26 cellular contexts compared by ENCODE assay signal in genomic region chr19:44985445-44985844, GRCh38. TPM values are rescaled to one million over a fixed set of nuclear protein-coding genes. Genes with fewer than 3 reads are reported as not detected.
DNase-seq lines count a peak whose midpoint lies in the region; ATAC-seq, FAIRE-seq and TF ChIP-seq lines count a peak whose summit lies in the region.
"Had no signal": no experiment of that assay in that cellular context is flagged by ENCODE, and none has a peak within 500 bp of the region (broad histone marks: within the 10 kb centered on the region; RNA-seq: fewer than 3 reads in every experiment).

No MANE protein-coding gene starts in this region.

- no peak overlapping the region for H3K4me3 Mint-ChIP-seq in T-helper 17 cell
- H3K4me3 Mint-ChIP-seq: HFFc6, IgD-negative memory B cell had no signal

- TF ChIP-seq CTCF in GM12878 (IDR thresholded peaks at IDR 0.05 in 2 of 3, conservative IDR thresholded peaks at IDR 0.05 in 1 of 3; ENCODE audit: control insufficient read depth in 2 of 3, extremely low read depth in 1 of 3, insufficient read depth in 1 of 3, low read depth in 3 of 3, low read length in 3 of 3) (no peak), osteoblast (IDR thresholded peaks at IDR 0.05; ENCODE audit: extremely low read depth, low read depth, low read length) (no peak), esophagus squamous epithelium (IDR thresholded peaks at IDR 0.05) (no peak)

- POLR2A ChIA-PET in GM12878 (lab: Charles Lee), result no interaction called here

- in situ Hi-C loops in GM12878 (cut with MboI), result no loop called here

- H3K9me3 ChIP-seq in T-helper 17 cell (ENCODE audit: control insufficient read depth, low read length, poor library complexity, severe bottlenecking) (no peaks in the 10 kb centered on the region), GM12878 (replicated peaks; ENCODE audit: control insufficient read depth, insufficient read depth, low read length) (no peaks in the 10 kb centered on the region), osteoblast (ENCODE audit: low read depth, low read length) (no peaks in the 10 kb centered on the region), esophagus squamous epithelium (no peaks in the 10 kb centered on the region)
- H3K9me3 ChIP-seq: BE2C had no signal

- intact Hi-C loops in GM12878 (cut with micrococcal nuclease; ENCODE audit: unreplicated experiment), result no loop called here
- intact Hi-C loops in esophagus squamous epithelium (cut with DNase I), result no loop called here

- WGBS in GM12878 (ENCODE audit: insufficient coverage, insufficient replicate concordance, low lambda C conversion rate, missing lambda C conversion rate), result 96% methylated on average over 4 of the region's 4 CpGs
- 69 to 100% methylated on average over 1 to 2 of the region's 4 CpGs for WGBS in esophagus squamous epithelium, 2 donors

- H3K27ac ChIP-seq in GM12878 (ENCODE audit: control insufficient read depth, insufficient read depth) (no peak overlapping the region), osteoblast (ENCODE audit: low read depth, low read length) (no peak overlapping the region), esophagus squamous epithelium (no peak overlapping the region)

- FAIRE-seq in GM12878 (lab: Jason Lieb, UNC), result no peak
- FAIRE-seq: A204.1, GM12891, HepG2 had no signal

- TF ChIP-seq RAD21 in GM12878 (IDR thresholded peaks at IDR 0.05; ENCODE audit: insufficient read depth, low read depth, low read length), result no peak

- peaks cover 2% of the 10 kb centered on the region for H3K4me1 Mint-ChIP-seq in T-helper 17 cell
- H3K4me1 Mint-ChIP-seq: CD8-positive, alpha-beta memory T cell had no signal

- 0 out of 2 replicates have a peak, but pooled peaks have one; percentile 12 for TF ChIP-seq POLR2A in GM12878 (IDR thresholded peaks at IDR 0.05; ENCODE audit: low read depth, low read length)
- no peak for TF ChIP-seq POLR2A in esophagus squamous epithelium (IDR thresholded peaks at IDR 0.05)

- H4K20me1 ChIP-seq in GM12878 (ENCODE audit: control insufficient read depth, insufficient read depth) (no peaks in the 10 kb centered on the region), osteoblast (ENCODE audit: insufficient read depth, low read length) (peaks cover 7% of the 10 kb centered on the region)

- BruUV-seq in GM12878 (replicated peaks; lab: Mats Ljungman, UMichigan), result no TSS peak

- no peak overlapping the region for H3K4me2 ChIP-seq in GM12878 (ENCODE audit: control insufficient read depth, insufficient read depth)
- no peak overlapping the region for H3K4me2 ChIP-seq in osteoblast (ENCODE audit: insufficient read depth, low read length)

- no peak for DNase-seq in T-helper 17 cell
- no peak for DNase-seq in GM12878 (ENCODE audit: low read depth, low spot score)
- DNase-seq in myocyte (ENCODE audit: low read depth), result peak; percentile 64
- DNase-seq in osteoblast (ENCODE audit: insufficient read length, low spot score, missing footprints), result peak; percentile 84
- no peak for DNase-seq in esophagus squamous epithelium (lab: John Stamatoyannopoulos, UW)
- DNase-seq in dermis blood vessel endothelial cell, result no peak
- no peak for DNase-seq in activated CD4-positive, alpha-beta T cell treated with anti-CD3 and anti-CD28 coated beads for 4 hours
- DNase-seq: ACHN; BE2C; C1 segment of cervical spinal cord; CD4-positive, CD25-positive, alpha-beta regulatory T cell; CD8-positive, alpha-beta memory T cell; COR-L47; DMS 273 treated with DMSO at 0.1 percent for 48 hours; DMS53; DND-41; EL; GOT3; H7; HFFc6 had no signal

- TF ChIP-seq EP300 in GM12878 (IDR thresholded peaks at IDR 0.05; ENCODE audit: borderline replicate concordance in 1 of 2, control insufficient read depth in 1 of 2, low read depth in 2 of 2, low read length in 2 of 2), result no peak

- SMC1A ChIA-PET in GM12878 (lab: Charles Lee; ENCODE audit: uncharacterized antibody, unreplicated experiment), result interaction anchor here (1.3 kb wide), 1 partner anchor 74 kb away, joined by 3 read pairs; no protein-coding TSS in a partner anchor

- H2AFZ ChIP-seq in GM12878 (ENCODE audit: control insufficient read depth, low read depth, low read length), result no peak overlapping the region
- H2AFZ ChIP-seq in osteoblast (ENCODE audit: low read length), result no peak overlapping the region

- no peaks in the 10 kb centered on the region for H3K79me2 ChIP-seq in GM12878 (ENCODE audit: control insufficient read depth, insufficient read depth, low read length)
- H3K79me2 ChIP-seq in osteoblast (ENCODE audit: insufficient read depth, low read length), result no peaks in the 10 kb centered on the region

- RAD21 ChIA-PET in GM12878 (lab: Charles Lee; ENCODE audit: unreplicated experiment), result no interaction called here

- H3K4me3 ChIP-seq in GM12878, result no peak overlapping the region
- no peak overlapping the region for H3K4me3 ChIP-seq in osteoblast (ENCODE audit: insufficient read depth, low read length)
- H3K4me3 ChIP-seq in esophagus squamous epithelium, result no peak overlapping the region

- peaks cover 0 to 31% of the 10 kb centered on the region in 2 experiments; a peak in 3 of 4 replicates for H3K36me3 ChIP-seq in GM12878 (ENCODE audit: control insufficient read depth in 2 of 2, insufficient read depth in 2 of 2, low read length in 1 of 2)
- peaks cover 36% of the 10 kb centered on the region for H3K36me3 ChIP-seq in osteoblast (ENCODE audit: insufficient read depth, low read length)
- H3K36me3 ChIP-seq in esophagus squamous epithelium, result peaks cover 21 to 99% (median 26%) of the 10 kb centered on the region in 3 donors

- H3K27me3 ChIP-seq in GM12878 (replicated peaks in 1 of 2; ENCODE audit: control insufficient read depth in 2 of 2, insufficient read depth in 2 of 2, low read length in 1 of 2) (no peaks in the 10 kb centered on the region), osteoblast (ENCODE audit: insufficient read depth, low read length) (no peaks in the 10 kb centered on the region), esophagus squamous epithelium (no peaks in the 10 kb centered on the region)
- H3K27me3 ChIP-seq: BE2C had no signal

- CTCF ChIA-PET in GM12878 (lab: Yijun Ruan, JAX), result interaction anchor here (1.6 kb wide), 1 partner anchor 74 kb away, joined by 3 read pairs; no protein-coding TSS in a partner anchor

- H3K4me1 ChIP-seq in GM12878 (ENCODE audit: control insufficient read depth, insufficient read depth, low read length), result peaks cover 10% of the 10 kb centered on the region
- H3K4me1 ChIP-seq in osteoblast (ENCODE audit: insufficient read depth, low read length), result no peaks in the 10 kb centered on the region
- H3K4me1 ChIP-seq in esophagus squamous epithelium, result no peaks in the 10 kb centered on the region
- H3K4me1 ChIP-seq: BE2C had no signal

- no peak overlapping the region for H3K9ac ChIP-seq in GM12878 (ENCODE audit: control insufficient read depth, insufficient read depth, low read length)

- H3K36me3 Mint-ChIP-seq in T-helper 17 cell (ENCODE audit: low read depth), result peaks cover 5% of the 10 kb centered on the region

- ATAC-seq in T-helper 17 cell (no peak), GM12878 (no peak)
- ATAC-seq: HCT116, HepG2 had no signal

- H3K27ac Mint-ChIP-seq in T-helper 17 cell, result peak overlapping the region; percentile 75
- H3K27ac Mint-ChIP-seq: HFFc6 had no signal

- no peaks in the 10 kb centered on the region for H3K27me3 Mint-ChIP-seq in T-helper 17 cell
- H3K27me3 Mint-ChIP-seq: CD4-positive, CD25-positive, alpha-beta regulatory T cell; CD8-positive, alpha-beta memory T cell; IgD-negative memory B cell had no signal

RNA-seq across cellular contexts. Expression of gene RELB, which starts 15.8 kb away (rescaled TPM):
- 100 to 1,000 TPM; 128 to 136 TPM for total RNA-seq in T-helper 17 cell
- 26.2 and 27.0 TPM in 2 replicates for total RNA-seq in GM12878 (2013; cell fraction: nucleolus; rRNA removed)
- 14.6 and 22.8 TPM in 2 replicates for total RNA-seq in GM12878 (2014; rRNA removed)
- 8.4 and 9.1 TPM in 2 replicates for total RNA-seq in GM12878 (2014; rRNA removed; fragmentation: Illumina TruSeq; extraction: Trizol)
- 43.4 and 43.8 TPM in 2 replicates for total RNA-seq in GM12878 (2021)
- polyA plus RNA-seq in GM12878 (2011; ENCODE audit: low read depth), result 7.3 TPM
- 9.9 and 20.6 TPM in 2 replicates for polyA plus RNA-seq in GM12878 (2011; rRNA removed)
- 34.4 and 43.0 TPM in 2 replicates for polyA plus RNA-seq in GM12878 (2011; cell fraction: cytosol; rRNA removed)
- 42.0 and 52.3 TPM in 2 replicates for polyA plus RNA-seq in GM12878 (2011; cell fraction: nucleus; rRNA removed)
- 27.3 and 32.8 TPM in 2 replicates for polyA plus RNA-seq in GM12878 (2012)
- polyA plus RNA-seq in GM12878 (2014; fragmentation: Illumina TruSeq; extraction: Trizol), result 3.6 and 5.6 TPM in 2 replicates
- polyA plus RNA-seq in GM12878 (2014; fragmentation: Nextera tagmentation; extraction: Ambion mirVana), result 1 to 10 TPM in 1 of 2 experiments, under 1 TPM in 1; 0.66 to 3.2 TPM
- 27.9 and 38.9 TPM in 2 replicates for polyA plus RNA-seq in GM12878 (2014; rRNA removed)
- polyA plus RNA-seq in GM12878 (2016; fragmentation: Nextera tagmentation; extraction: Ambion mirVana), result 10 to 100 TPM; 11.1 to 14.5 TPM
- polyA minus RNA-seq in GM12878 (2011; rRNA and poly(A)+ RNA removed), result 27.9 and 45.2 TPM in 2 replicates
- 30.0 and 34.2 TPM in 2 replicates for polyA minus RNA-seq in GM12878 (2011; cell fraction: cytosol; rRNA and poly(A)+ RNA removed)
- 9.7 and 20.9 TPM in 2 replicates for polyA minus RNA-seq in GM12878 (2011; cell fraction: nucleus; rRNA and poly(A)+ RNA removed)
- 14.2 and 18.4 TPM in 2 replicates for total RNA-seq in myocyte
- polyA plus RNA-seq in myocyte (2012), result 10.2 TPM
- total RNA-seq in osteoblast, result 8.5 and 9.8 TPM in 2 replicates
- total RNA-seq in esophagus squamous epithelium, result 10 to 100 TPM in 1 of 4 donors, 1 to 10 TPM in 3; 4.8 to 11.8 (median 7.6) TPM
- total RNA-seq in dermis blood vessel endothelial cell, result 16.8 and 18.4 TPM in 2 replicates

RNA-seq across cellular contexts. Expression of gene CLPTM1, which starts 30.3 kb away (rescaled TPM):
- total RNA-seq in T-helper 17 cell (10 to 100 TPM; 76.7 to 78.4 TPM), GM12878 (2014; rRNA removed) (22.5 and 34.3 TPM in 2 replicates), GM12878 (2014; rRNA removed; fragmentation: Illumina TruSeq; extraction: Trizol) (10.5 and 14.4 TPM in 2 replicates), GM12878 (2021) (70.6 and 72.6 TPM in 2 replicates), myocyte (73.2 and 91.7 TPM in 2 replicates), osteoblast (45.2 and 61.3 TPM in 2 replicates), esophagus squamous epithelium (10 to 100 TPM; 44.2 to 76.9 (median 56.3) TPM), dermis blood vessel endothelial cell (28.9 and 65.8 TPM in 2 replicates)
- total RNA-seq in GM12878 (2013; cell fraction: nucleolus; rRNA removed), result 48.2 and 53.9 TPM in 2 replicates
- 19.8 TPM for polyA plus RNA-seq in GM12878 (2011; ENCODE audit: low read depth)
- polyA plus RNA-seq in GM12878 (2011; rRNA removed) (13.3 and 33.1 TPM in 2 replicates), GM12878 (2014; fragmentation: Illumina TruSeq; extraction: Trizol) (28.5 and 51.2 TPM in 2 replicates), GM12878 (2014; fragmentation: Nextera tagmentation; extraction: Ambion mirVana) (1 to 10 TPM in 1 of 2 experiments, under 1 TPM in 1; 0.42 to 2.3 TPM), GM12878 (2014; rRNA removed) (36.2 and 43.4 TPM in 2 replicates), GM12878 (2016; fragmentation: Nextera tagmentation; extraction: Ambion mirVana) (10 to 100 TPM; 56.6 to 60.9 TPM)
- 49.1 and 49.9 TPM in 2 replicates for polyA plus RNA-seq in GM12878 (2011; cell fraction: cytosol; rRNA removed)
- 120 and 136 TPM in 2 replicates for polyA plus RNA-seq in GM12878 (2011; cell fraction: nucleus; rRNA removed)
- polyA plus RNA-seq in GM12878 (2012), result 37.1 and 39.2 TPM in 2 replicates
- polyA minus RNA-seq in GM12878 (2011; rRNA and poly(A)+ RNA removed), result 45.1 and 46.5 TPM in 2 replicates
- 22.6 and 31.4 TPM in 2 replicates for polyA minus RNA-seq in GM12878 (2011; cell fraction: cytosol; rRNA and poly(A)+ RNA removed)
- 23.0 and 39.7 TPM in 2 replicates for polyA minus RNA-seq in GM12878 (2011; cell fraction: nucleus; rRNA and poly(A)+ RNA removed)
- polyA plus RNA-seq in myocyte (2012), result 117 TPM

RNA-seq across cellular contexts. Expression of gene APOC2, which starts 39.6 kb away (rescaled TPM):
- total RNA-seq in T-helper 17 cell, result not detected
- not detected in 2 replicates for total RNA-seq in GM12878 (2013; cell fraction: nucleolus; rRNA removed)
- total RNA-seq in GM12878 (2014; rRNA removed), result not detected in 2 replicates
- total RNA-seq in GM12878 (2014; rRNA removed; fragmentation: Illumina TruSeq; extraction: Trizol), result not detected in 2 replicates
- total RNA-seq in GM12878 (2021), result not detected in 2 replicates
- polyA plus RNA-seq in GM12878 (2011; ENCODE audit: low read depth), result not detected
- polyA plus RNA-seq in GM12878 (2011; rRNA removed), result 0.52 and 0.72 TPM in 2 replicates
- 1.2 and 1.3 TPM in 2 replicates for polyA plus RNA-seq in GM12878 (2011; cell fraction: cytosol; rRNA removed)
- polyA plus RNA-seq in GM12878 (2011; cell fraction: nucleus; rRNA removed), result not detected in 2 replicates
- 0.49 TPM in 1 of 2 replicates, not detected in the other for polyA plus RNA-seq in GM12878 (2012)
- polyA plus RNA-seq in GM12878 (2014; fragmentation: Illumina TruSeq; extraction: Trizol), result not detected in 2 replicates
- not detected for polyA plus RNA-seq in GM12878 (2014; fragmentation: Nextera tagmentation; extraction: Ambion mirVana)
- polyA plus RNA-seq in GM12878 (2014; rRNA removed), result not detected in 2 replicates
- polyA plus RNA-seq in GM12878 (2016; fragmentation: Nextera tagmentation; extraction: Ambion mirVana), result not detected
- 0.41 TPM in 1 of 2 replicates, not detected in the other for polyA minus RNA-seq in GM12878 (2011; rRNA and poly(A)+ RNA removed)
- polyA minus RNA-seq in GM12878 (2011; cell fraction: cytosol; rRNA and poly(A)+ RNA removed), result not detected in 2 replicates
- not detected in 2 replicates for polyA minus RNA-seq in GM12878 (2011; cell fraction: nucleus; rRNA and poly(A)+ RNA removed)
- 4.8 and 8.8 TPM in 2 replicates for total RNA-seq in myocyte
- polyA plus RNA-seq in myocyte (2012), result not detected
- total RNA-seq in osteoblast, result not detected in 2 replicates
- total RNA-seq in esophagus squamous epithelium, result 1 to 10 TPM in 1 of 4 donors, not detected in 3; 1.6 TPM
- not detected in 2 replicates for total RNA-seq in dermis blood vessel endothelial cell
- total RNA-seq: CD4-positive, CD25-positive, alpha-beta regulatory T cell; CD8-positive, alpha-beta memory T cell; G401; H7; HFFc6 had no signal
- polyA plus RNA-seq: CD4-positive, CD25-positive, alpha-beta regulatory T cell; CD8-positive, alpha-beta memory T cell; IgD-negative memory B cell had no signal

RNA-seq across cellular contexts. Expression of gene APOC4, which starts 43.4 kb away (rescaled TPM):
- total RNA-seq in T-helper 17 cell (not detected), GM12878 (2014; rRNA removed) (not detected in 2 replicates), GM12878 (2014; rRNA removed; fragmentation: Illumina TruSeq; extraction: Trizol) (not detected in 2 replicates), GM12878 (2021) (not detected in 2 replicates), myocyte (not detected in 2 replicates), osteoblast (not detected in 2 replicates), esophagus squamous epithelium (not detected), dermis blood vessel endothelial cell (not detected in 2 replicates)
- not detected in 2 replicates for total RNA-seq in GM12878 (2013; cell fraction: nucleolus; rRNA removed)
- polyA plus RNA-seq in GM12878 (2011; ENCODE audit: low read depth), result not detected
- polyA plus RNA-seq in GM12878 (2011; rRNA removed) (not detected in 2 replicates), GM12878 (2014; fragmentation: Illumina TruSeq; extraction: Trizol) (1.4 TPM in 1 of 2 replicates, not detected in the other), GM12878 (2014; fragmentation: Nextera tagmentation; extraction: Ambion mirVana) (not detected), GM12878 (2014; rRNA removed) (not detected in 2 replicates), GM12878 (2016; fragmentation: Nextera tagmentation; extraction: Ambion mirVana) (not detected)
- polyA plus RNA-seq in GM12878 (2011; cell fraction: cytosol; rRNA removed), result not detected in 2 replicates
- polyA plus RNA-seq in GM12878 (2011; cell fraction: nucleus; rRNA removed), result not detected in 2 replicates
- polyA plus RNA-seq in GM12878 (2012), result not detected in 2 replicates
- not detected in 2 replicates for polyA minus RNA-seq in GM12878 (2011; rRNA and poly(A)+ RNA removed)
- polyA minus RNA-seq in GM12878 (2011; cell fraction: cytosol; rRNA and poly(A)+ RNA removed), result not detected in 2 replicates
- polyA minus RNA-seq in GM12878 (2011; cell fraction: nucleus; rRNA and poly(A)+ RNA removed), result not detected in 2 replicates
- polyA plus RNA-seq in myocyte (2012), result not detected
- total RNA-seq: CD4-positive, CD25-positive, alpha-beta regulatory T cell; CD8-positive, alpha-beta memory T cell; G401; H7; HFFc6 had no signal
- polyA plus RNA-seq: CD4-positive, CD25-positive, alpha-beta regulatory T cell; CD8-positive, alpha-beta memory T cell; HepG2; IgD-negative memory B cell had no signal

RNA-seq across cellular contexts. Expression of gene CLASRP, which starts 53.4 kb away (rescaled TPM):
- 100 to 1,000 TPM; 153 to 163 TPM for total RNA-seq in T-helper 17 cell
- total RNA-seq in GM12878 (2013; cell fraction: nucleolus; rRNA removed), result 116 and 141 TPM in 2 replicates
- 28.5 and 28.9 TPM in 2 replicates for total RNA-seq in GM12878 (2014; rRNA removed)
- total RNA-seq in GM12878 (2014; rRNA removed; fragmentation: Illumina TruSeq; extraction: Trizol), result 31.9 and 33.6 TPM in 2 replicates
- 66.7 and 75.8 TPM in 2 replicates for total RNA-seq in GM12878 (2021)
- polyA plus RNA-seq in GM12878 (2011; ENCODE audit: low read depth), result 32.0 TPM
- 24.6 and 40.4 TPM in 2 replicates for polyA plus RNA-seq in GM12878 (2011; rRNA removed)
- polyA plus RNA-seq in GM12878 (2011; cell fraction: cytosol; rRNA removed), result 19.2 and 19.5 TPM in 2 replicates
- 208 and 258 TPM in 2 replicates for polyA plus RNA-seq in GM12878 (2011; cell fraction: nucleus; rRNA removed)
- polyA plus RNA-seq in GM12878 (2012), result 58.3 and 93.7 TPM in 2 replicates
- 20.2 and 37.2 TPM in 2 replicates for polyA plus RNA-seq in GM12878 (2014; fragmentation: Illumina TruSeq; extraction: Trizol)
- polyA plus RNA-seq in GM12878 (2014; fragmentation: Nextera tagmentation; extraction: Ambion mirVana), result 1 to 10 TPM in 1 of 2 experiments, under 1 TPM in 1; 0.68 to 2.3 TPM
- 62.5 and 80.2 TPM in 2 replicates for polyA plus RNA-seq in GM12878 (2014; rRNA removed)
- 10 to 100 TPM; 18.5 to 23.6 TPM for polyA plus RNA-seq in GM12878 (2016; fragmentation: Nextera tagmentation; extraction: Ambion mirVana)
- 23.8 and 26.4 TPM in 2 replicates for polyA minus RNA-seq in GM12878 (2011; rRNA and poly(A)+ RNA removed)
- polyA minus RNA-seq in GM12878 (2011; cell fraction: cytosol; rRNA and poly(A)+ RNA removed), result 7.9 and 9.6 TPM in 2 replicates
- 20.9 and 53.9 TPM in 2 replicates for polyA minus RNA-seq in GM12878 (2011; cell fraction: nucleus; rRNA and poly(A)+ RNA removed)
- total RNA-seq in myocyte, result 51.8 and 91.3 TPM in 2 replicates
- 48.7 TPM for polyA plus RNA-seq in myocyte (2012)
- 17.0 and 17.1 TPM in 2 replicates for total RNA-seq in osteoblast
- 100 to 1,000 TPM in 1 of 4 donors, 10 to 100 TPM in 3; 46.4 to 122 (median 64.0) TPM for total RNA-seq in esophagus squamous epithelium
- total RNA-seq in dermis blood vessel endothelial cell, result 13.8 and 16.0 TPM in 2 replicates

Comparison
In these comparisons a context has a peak if more than half of its experiments do, and no peak if none do; other contexts are left out.
1. DNase-seq: peak in myocyte (single experiment) and osteoblast (single experiment); none in T-helper 17 cell (0 of 3), GM12878 (single experiment), esophagus squamous epithelium (single experiment), dermis blood vessel endothelial cell (single experiment) and activated CD4-positive, alpha-beta T cell treated with anti-CD3 and anti-CD28 coated beads for 4 hours (0 of 2).